Comparison of ENCODE assay signal across 2 cellular contexts in genomic region chr20:57269148-57269984, GRCh38.
TF ChIP-seq lines count a peak whose summit lies in the region.

No MANE protein-coding gene starts in this region.

TF ChIP-seq in HepG2, 621 proteins besides CTCF, POLR2A, EP300 and RAD21:
- no peak for TF ChIP-seq SIX1 (CRISPR knock-in tag; IDR thresholded peaks at IDR 0.05; ENCODE audit: borderline replicate concordance)
- 0 out of 2 replicates have a peak, but pooled peaks have one; percentile 56 for TF ChIP-seq ZNF3 (CRISPR knock-in tag; IDR thresholded peaks at IDR 0.05)
TF ChIP-seq in HepG2: peak in this region for 1.

TF ChIP-seq in WTC11, 78 proteins besides CTCF, POLR2A, EP300 and RAD21:
- TF ChIP-seq ZNF425 (CRISPR knock-in tag; conservative IDR thresholded peaks at IDR 0.05) = no peak
- no peak for TF ChIP-seq PRDM15 (CRISPR knock-in tag; IDR thresholded peaks at IDR 0.05)
- TF ChIP-seq ARID4B (CRISPR knock-in tag; IDR thresholded peaks at IDR 0.05; ENCODE audit: borderline replicate concordance) = no peak
TF ChIP-seq in WTC11: peak in this region for 0.
